Comparison of ENCODE assay signal across 15 cellular contexts in genomic region chr15:60493166-60493565, GRCh38. TPM values are rescaled to one million over a fixed set of nuclear protein-coding genes. Genes with fewer than 3 reads are reported as not detected.
DNase-seq lines count a peak whose midpoint lies in the region; ATAC-seq and TF ChIP-seq lines count a peak whose summit lies in the region.
"Had no signal": no experiment of that assay in that cellular context is flagged by ENCODE, and none has a peak within 500 bp of the region (broad histone marks: within the 10 kb centered on the region; RNA-seq: fewer than 3 reads in every experiment).

No MANE protein-coding gene starts in this region.

- no peaks in the 10 kb centered on the region for H3K9me3 Mint-ChIP-seq in activated CD4-positive, alpha-beta T cell treated with anti-CD3 and anti-CD28 coated beads, Interleukin-2, amount 10 ng/mL, durations not matched to agents 24 days and 14 days
- no peaks in the 10 kb centered on the region for H3K9me3 Mint-ChIP-seq in activated naive CD8-positive, alpha-beta T cell (ENCODE audit: low read depth)
- H3K9me3 Mint-ChIP-seq in activated naive CD8-positive, alpha-beta T cell treated with anti-CD3 and anti-CD28 coated beads, Interleukin-2, amount 50 U/mL, for 24 hours, result no peaks in the 10 kb centered on the region
- H3K9me3 Mint-ChIP-seq in central memory CD8-positive, alpha-beta T cell, result no peaks in the 10 kb centered on the region
- H3K9me3 Mint-ChIP-seq: CD4-positive, alpha-beta memory T cell; HFFc6 had no signal

- H3K9me3 ChIP-seq in BE2C, result no peaks in the 10 kb centered on the region
- H3K9me3 ChIP-seq: BLaER1 treated with 17β-estradiol and CSF1 and Interleukin-3, amounts not matched to agents 10 nM and 100 nM had no signal

- intact Hi-C loops in activated CD4-positive, alpha-beta T cell treated with anti-CD3 and anti-CD28 coated beads, Interleukin-2, amount 10 ng/mL, durations not matched to agents 24 days and 14 days (cut with micrococcal nuclease), result no loop called here

- TF ChIP-seq CTCF in BE2C (IDR thresholded peaks at IDR 0.05; ENCODE audit: low read depth, low read length), result no peak

- H3K4me3 ChIP-seq in BE2C (ENCODE audit: low read depth, low read length), result no peak overlapping the region
- H3K4me3 ChIP-seq: BLaER1 treated with 17β-estradiol and CSF1 and Interleukin-3, amounts not matched to agents 10 nM and 100 nM had no signal

- peak; percentile 8 for DNase-seq in activated CD4-positive, alpha-beta T cell treated with anti-CD3 and anti-CD28 coated beads, Interleukin-2, amount 10 ng/mL, durations not matched to agents 24 days and 14 days
- no peak for DNase-seq in activated CD4-positive, alpha-beta T cell treated with anti-CD3 and anti-CD28 coated beads for 1 hour
- DNase-seq in activated naive CD8-positive, alpha-beta T cell treated with anti-CD3 and anti-CD28 coated beads, Interleukin-2, amount 50 U/mL, for 24 hours, result no peak
- no peak for DNase-seq in central memory CD8-positive, alpha-beta T cell (ENCODE audit: low spot score in 2 of 2)
- DNase-seq in BE2C (no peak), NCI-H524 treated with DMSO at 0.1 percent for 48 hours (lab: John Stamatoyannopoulos, UW) (no peak)
- DNase-seq: AML-193; CD4-positive, alpha-beta memory T cell; DMS153; DMS79 treated with DMSO at 0.1 percent for 48 hours; EL; HCEC 1CT; HFFc6 had no signal

- H3K36me3 ChIP-seq in BE2C, result no peaks in the 10 kb centered on the region

- ATAC-seq in activated naive CD8-positive, alpha-beta T cell treated with anti-CD3 and anti-CD28 coated beads, Interleukin-2, amount 50 U/mL, for 24 hours, result no peak
- ATAC-seq in central memory CD8-positive, alpha-beta T cell (replicated peaks; ENCODE audit: extremely low read depth, poor library complexity, severe bottlenecking), result no peak

- peaks cover 35% of the 10 kb centered on the region for H3K36me3 Mint-ChIP-seq in activated CD4-positive, alpha-beta T cell treated with anti-CD3 and anti-CD28 coated beads, Interleukin-2, amount 10 ng/mL, durations not matched to agents 24 days and 14 days (ENCODE audit: low read depth)
- no peaks in the 10 kb centered on the region for H3K36me3 Mint-ChIP-seq in activated naive CD8-positive, alpha-beta T cell
- peaks cover 10% of the 10 kb centered on the region for H3K36me3 Mint-ChIP-seq in activated naive CD8-positive, alpha-beta T cell treated with anti-CD3 and anti-CD28 coated beads, Interleukin-2, amount 50 U/mL, for 24 hours (ENCODE audit: low read depth)
- H3K36me3 Mint-ChIP-seq in central memory CD8-positive, alpha-beta T cell (ENCODE audit: insufficient read depth), result peaks cover 35% of the 10 kb centered on the region

- no peaks in the 10 kb centered on the region for H3K27me3 ChIP-seq in BE2C
- H3K27me3 ChIP-seq: BLaER1 treated with 17β-estradiol and CSF1 and Interleukin-3, amounts not matched to agents 10 nM and 100 nM had no signal

- H3K4me3 Mint-ChIP-seq in activated CD4-positive, alpha-beta T cell treated with anti-CD3 and anti-CD28 coated beads, Interleukin-2, amount 10 ng/mL, durations not matched to agents 24 days and 14 days, result no peak overlapping the region
- no peak overlapping the region for H3K4me3 Mint-ChIP-seq in activated naive CD8-positive, alpha-beta T cell
- H3K4me3 Mint-ChIP-seq in activated naive CD8-positive, alpha-beta T cell treated with anti-CD3 and anti-CD28 coated beads, Interleukin-2, amount 50 U/mL, for 24 hours, result no peak overlapping the region
- H3K4me3 Mint-ChIP-seq in central memory CD8-positive, alpha-beta T cell, result no peak overlapping the region
- H3K4me3 Mint-ChIP-seq: CD4-positive, alpha-beta memory T cell; HFFc6 had no signal

- peaks cover 11% of the 10 kb centered on the region for H3K4me1 ChIP-seq in BE2C
- H3K4me1 ChIP-seq: BLaER1 treated with 17β-estradiol and CSF1 and Interleukin-3, amounts not matched to agents 10 nM and 100 nM had no signal

- no peaks in the 10 kb centered on the region for H3K27me3 Mint-ChIP-seq in activated CD4-positive, alpha-beta T cell treated with anti-CD3 and anti-CD28 coated beads, Interleukin-2, amount 10 ng/mL, durations not matched to agents 24 days and 14 days
- H3K27me3 Mint-ChIP-seq in activated naive CD8-positive, alpha-beta T cell, result no peaks in the 10 kb centered on the region
- H3K27me3 Mint-ChIP-seq in activated naive CD8-positive, alpha-beta T cell treated with anti-CD3 and anti-CD28 coated beads, Interleukin-2, amount 50 U/mL, for 24 hours, result no peaks in the 10 kb centered on the region
- H3K27me3 Mint-ChIP-seq in central memory CD8-positive, alpha-beta T cell, result no peaks in the 10 kb centered on the region
- H3K27me3 Mint-ChIP-seq: CD4-positive, alpha-beta memory T cell had no signal

- no peak overlapping the region for H3K27ac Mint-ChIP-seq in activated CD4-positive, alpha-beta T cell treated with anti-CD3 and anti-CD28 coated beads, Interleukin-2, amount 10 ng/mL, durations not matched to agents 24 days and 14 days
- peak overlapping the region; percentile 75 for H3K27ac Mint-ChIP-seq in activated naive CD8-positive, alpha-beta T cell
- H3K27ac Mint-ChIP-seq in activated naive CD8-positive, alpha-beta T cell treated with anti-CD3 and anti-CD28 coated beads, Interleukin-2, amount 50 U/mL, for 24 hours, result no peak overlapping the region
- peak overlapping the region; percentile 54 for H3K27ac Mint-ChIP-seq in central memory CD8-positive, alpha-beta T cell (ENCODE audit: low read depth)
- H3K27ac Mint-ChIP-seq: HFFc6 had no signal

- H3K4me1 Mint-ChIP-seq in activated CD4-positive, alpha-beta T cell treated with anti-CD3 and anti-CD28 coated beads, Interleukin-2, amount 10 ng/mL, durations not matched to agents 24 days and 14 days, result peaks cover 2% of the 10 kb centered on the region
- peaks cover 6% of the 10 kb centered on the region for H3K4me1 Mint-ChIP-seq in activated naive CD8-positive, alpha-beta T cell (ENCODE audit: low read depth)
- H3K4me1 Mint-ChIP-seq in activated naive CD8-positive, alpha-beta T cell treated with anti-CD3 and anti-CD28 coated beads, Interleukin-2, amount 50 U/mL, for 24 hours, result no peaks in the 10 kb centered on the region
- H3K4me1 Mint-ChIP-seq in central memory CD8-positive, alpha-beta T cell, result peaks cover 5% of the 10 kb centered on the region

RNA-seq across cellular contexts. Expression of gene ICE2, which starts 14.2 kb away (rescaled TPM):
- 55.4 and 62.6 TPM in 2 replicates for total RNA-seq in activated CD4-positive, alpha-beta T cell treated with anti-CD3 and anti-CD28 coated beads, Interleukin-2, amount 10 ng/mL, durations not matched to agents 24 days and 14 days
- polyA plus RNA-seq in BE2C (2012; ENCODE audit: insufficient read depth, insufficient read length, low read depth), result 48.5 TPM

Comparison
In these comparisons a context has a peak if more than half of its experiments do, and no peak if none do; other contexts are left out.
1. H3K27ac Mint-ChIP-seq: peak in activated naive CD8-positive, alpha-beta T cell (single experiment) and central memory CD8-positive, alpha-beta T cell (single experiment); none in activated CD4-positive, alpha-beta T cell treated with anti-CD3 and anti-CD28 coated beads, Interleukin-2, amount 10 ng/mL, durations not matched to agents 24 days and 14 days (single experiment) and activated naive CD8-positive, alpha-beta T cell treated with anti-CD3 and anti-CD28 coated beads, Interleukin-2, amount 50 U/mL, for 24 hours (single experiment).